In genomic region chr17:44004077-44004760, GRCh38 we compare ENCODE assay signal across 10 cellular contexts. TPM values are rescaled to one million over a fixed set of nuclear protein-coding genes. Genes with fewer than 3 reads are reported as not detected.
DNase-seq lines count a peak whose midpoint lies in the region; ATAC-seq, FAIRE-seq and TF ChIP-seq lines count a peak whose summit lies in the region.
"Had no signal": no experiment of that assay in that cellular context is flagged by ENCODE, and none has a peak within 500 bp of the region (broad histone marks: within the 10 kb centered on the region; RNA-seq: fewer than 3 reads in every experiment).

Gene NAGS, plus strand, starts transcription at chr17:44004622. Its CDS starts 42 bp downstream, at chr17:44004664.

- TF ChIP-seq CTCF in right atrium auricular region (IDR thresholded peaks at IDR 0.05), result no peak
- TF ChIP-seq CTCF in bronchial epithelial cell (IDR thresholded peaks at IDR 0.05; ENCODE audit: insufficient read depth, low read length, severe bottlenecking), result no peak
- no peak for TF ChIP-seq CTCF in lower lobe of right lung (IDR thresholded peaks at IDR 0.05)

- no peaks in the 10 kb centered on the region for H3K9me3 ChIP-seq in right atrium auricular region
- no peaks in the 10 kb centered on the region for H3K9me3 ChIP-seq in lower lobe of right lung

- H3K27ac ChIP-seq in right atrium auricular region (peak within 1 kb of the TSS in 1 of 2 donors; percentile 37), lower lobe of right lung (peak within 1 kb of the TSS; percentile 59), urinary bladder (ENCODE audit: low read depth) (no peak within 1 kb of the TSS)

- H3K4me1 ChIP-seq in right atrium auricular region (peaks cover 0 to 45% of the 10 kb centered on the region in 2 donors), lower lobe of right lung (peaks cover 38% of the 10 kb centered on the region), urinary bladder (ENCODE audit: insufficient read depth) (peaks cover 3% of the 10 kb centered on the region)

- H3K27me3 ChIP-seq in right atrium auricular region (peaks cover 0 to 21% of the 10 kb centered on the region in 2 donors), bronchial epithelial cell (ENCODE audit: control insufficient read depth, insufficient read depth, low read length) (no peaks in the 10 kb centered on the region), lower lobe of right lung (ENCODE audit: low read depth) (peaks cover 23% of the 10 kb centered on the region)

- H3K4me3 ChIP-seq in right atrium auricular region (peak within 1 kb of the TSS; percentile 50 to 67), bronchial epithelial cell (ENCODE audit: low read depth, low read length) (peak within 1 kb of the TSS; percentile 70), lower lobe of right lung (peak within 1 kb of the TSS; percentile 58), urinary bladder (ENCODE audit: low read depth, low read length) (peak within 1 kb of the TSS; percentile 1)

- H3K36me3 ChIP-seq in right atrium auricular region (no peaks in the 10 kb centered on the region), bronchial epithelial cell (ENCODE audit: control insufficient read depth, insufficient read depth, low read length) (peaks cover 13% of the 10 kb centered on the region), lower lobe of right lung (peaks cover 2% of the 10 kb centered on the region), urinary bladder (ENCODE audit: insufficient read depth) (no peaks in the 10 kb centered on the region)

- intact Hi-C loops in cardiac septum (cut with DNase I), result no loop called here
- intact Hi-C loops in lower lobe of right lung (cut with DNase I), result no loop called here

- no peak for FAIRE-seq in bronchial epithelial cell (lab: Jason Lieb, UNC)
- FAIRE-seq: endometrium had no signal

- ATAC-seq in lower lobe of right lung (peak; percentile 4 to 20), HG03354 (IDR thresholded peaks at IDR 0.05; ENCODE audit: poor library complexity, severe bottlenecking, unreplicated experiment) (no peak)

- 10% methylated on average over 25 of the region's 25 CpGs for WGBS in urinary bladder

- DNase-seq in right atrium auricular region (ENCODE audit: low spot score) (no peak), cardiac septum (ENCODE audit: low spot score) (no peak), bronchial epithelial cell (ENCODE audit: low read depth) (peak; percentile 39), lower lobe of right lung (peak; percentile 67), cerebellum (ENCODE audit: low spot score) (no peak), NCI-H1436 treated with DMSO at 0.1 percent for 48 hours (lab: John Stamatoyannopoulos, UW) (no peak)
- DNase-seq: NCI-H446 treated with DMSO at 0.1 percent for 48 hours had no signal

RNA-seq across cellular contexts. Expression of gene NAGS, which starts in this region (rescaled TPM):
- total RNA-seq in right atrium auricular region (1 to 10 TPM; 1.7 to 4.5 TPM), cardiac septum (0.51 TPM), bronchial epithelial cell (17.8 and 25.3 TPM in 2 replicates), lower lobe of right lung (6.4 TPM), urinary bladder (0.90 TPM), cerebellum (0.64 TPM)
- 2.1 TPM for polyA plus RNA-seq in urinary bladder

Comparison
In these comparisons a context has a peak if more than half of its experiments do, and no peak if none do; other contexts are left out.
1. DNase-seq: peak in bronchial epithelial cell (single experiment) and lower lobe of right lung (single experiment); none in right atrium auricular region (single experiment), cardiac septum (single experiment), cerebellum (single experiment) and NCI-H1436 treated with DMSO at 0.1 percent for 48 hours (single experiment).
2. H3K4me3 ChIP-seq: peak in every context shown above with its lines; median percentile 70 in bronchial epithelial cell; 58 in right atrium auricular region; 58 in lower lobe of right lung; 1 in urinary bladder.